In the genomic region with DNA sequence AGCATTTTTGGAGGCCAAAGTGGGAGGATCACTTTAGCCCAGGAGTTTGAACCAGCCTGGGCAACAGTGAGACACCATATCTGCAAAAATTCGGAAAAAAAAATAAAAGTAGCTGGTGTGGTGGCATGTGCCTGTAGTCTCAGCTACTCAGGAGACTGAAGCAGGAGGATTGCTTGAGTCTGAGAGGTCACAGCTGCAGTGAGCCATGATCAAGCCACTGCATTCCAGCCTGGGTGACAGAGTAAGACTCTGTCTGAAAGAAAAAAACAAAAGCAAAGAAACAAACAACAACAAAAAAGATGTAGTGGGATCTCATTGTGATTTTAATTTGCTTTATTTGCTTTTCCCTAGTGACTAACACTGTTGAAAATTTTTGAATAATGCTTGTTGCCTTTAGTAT, we compare ENCODE assay signal across 1 cellular context.
TF ChIP-seq lines count a peak whose summit lies in the region.

No MANE protein-coding gene starts in this region.

TF ChIP-seq in WTC11, 78 proteins besides CTCF, POLR2A, EP300 and RAD21:
- TF ChIP-seq, protein P1, sequence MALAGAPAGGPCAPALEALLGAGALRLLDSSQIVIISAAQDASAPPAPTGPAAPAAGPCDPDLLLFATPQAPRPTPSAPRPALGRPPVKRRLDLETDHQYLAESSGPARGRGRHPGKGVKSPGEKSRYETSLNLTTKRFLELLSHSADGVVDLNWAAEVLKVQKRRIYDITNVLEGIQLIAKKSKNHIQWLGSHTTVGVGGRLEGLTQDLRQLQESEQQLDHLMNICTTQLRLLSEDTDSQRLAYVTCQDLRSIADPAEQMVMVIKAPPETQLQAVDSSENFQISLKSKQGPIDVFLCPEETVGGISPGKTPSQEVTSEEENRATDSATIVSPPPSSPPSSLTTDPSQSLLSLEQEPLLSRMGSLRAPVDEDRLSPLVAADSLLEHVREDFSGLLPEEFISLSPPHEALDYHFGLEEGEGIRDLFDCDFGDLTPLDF (CRISPR knock-in tag; IDR thresholded peaks at IDR 0.05) = no peak
- TF ChIP-seq MYBL2 (CRISPR knock-in tag; IDR thresholded peaks at IDR 0.05) (no peak), ZNF671 (CRISPR knock-in tag; IDR thresholded peaks at IDR 0.05) (no peak), IRF2 (CRISPR knock-in tag; IDR thresholded peaks at IDR 0.05; ENCODE audit: borderline replicate concordance, low read depth) (no peak)
- TF ChIP-seq, protein P2, sequence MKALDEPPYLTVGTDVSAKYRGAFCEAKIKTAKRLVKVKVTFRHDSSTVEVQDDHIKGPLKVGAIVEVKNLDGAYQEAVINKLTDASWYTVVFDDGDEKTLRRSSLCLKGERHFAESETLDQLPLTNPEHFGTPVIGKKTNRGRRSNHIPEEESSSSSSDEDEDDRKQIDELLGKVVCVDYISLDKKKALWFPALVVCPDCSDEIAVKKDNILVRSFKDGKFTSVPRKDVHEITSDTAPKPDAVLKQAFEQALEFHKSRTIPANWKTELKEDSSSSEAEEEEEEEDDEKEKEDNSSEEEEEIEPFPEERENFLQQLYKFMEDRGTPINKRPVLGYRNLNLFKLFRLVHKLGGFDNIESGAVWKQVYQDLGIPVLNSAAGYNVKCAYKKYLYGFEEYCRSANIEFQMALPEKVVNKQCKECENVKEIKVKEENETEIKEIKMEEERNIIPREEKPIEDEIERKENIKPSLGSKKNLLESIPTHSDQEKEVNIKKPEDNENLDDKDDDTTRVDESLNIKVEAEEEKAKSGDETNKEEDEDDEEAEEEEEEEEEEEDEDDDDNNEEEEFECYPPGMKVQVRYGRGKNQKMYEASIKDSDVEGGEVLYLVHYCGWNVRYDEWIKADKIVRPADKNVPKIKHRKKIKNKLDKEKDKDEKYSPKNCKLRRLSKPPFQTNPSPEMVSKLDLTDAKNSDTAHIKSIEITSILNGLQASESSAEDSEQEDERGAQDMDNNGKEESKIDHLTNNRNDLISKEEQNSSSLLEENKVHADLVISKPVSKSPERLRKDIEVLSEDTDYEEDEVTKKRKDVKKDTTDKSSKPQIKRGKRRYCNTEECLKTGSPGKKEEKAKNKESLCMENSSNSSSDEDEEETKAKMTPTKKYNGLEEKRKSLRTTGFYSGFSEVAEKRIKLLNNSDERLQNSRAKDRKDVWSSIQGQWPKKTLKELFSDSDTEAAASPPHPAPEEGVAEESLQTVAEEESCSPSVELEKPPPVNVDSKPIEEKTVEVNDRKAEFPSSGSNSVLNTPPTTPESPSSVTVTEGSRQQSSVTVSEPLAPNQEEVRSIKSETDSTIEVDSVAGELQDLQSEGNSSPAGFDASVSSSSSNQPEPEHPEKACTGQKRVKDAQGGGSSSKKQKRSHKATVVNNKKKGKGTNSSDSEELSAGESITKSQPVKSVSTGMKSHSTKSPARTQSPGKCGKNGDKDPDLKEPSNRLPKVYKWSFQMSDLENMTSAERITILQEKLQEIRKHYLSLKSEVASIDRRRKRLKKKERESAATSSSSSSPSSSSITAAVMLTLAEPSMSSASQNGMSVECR (CRISPR knock-in tag; IDR thresholded peaks at IDR 0.05; ENCODE audit: borderline replicate concordance) = no peak
